Comparison of ENCODE assay signal across 8 cellular contexts in the genomic region with DNA sequence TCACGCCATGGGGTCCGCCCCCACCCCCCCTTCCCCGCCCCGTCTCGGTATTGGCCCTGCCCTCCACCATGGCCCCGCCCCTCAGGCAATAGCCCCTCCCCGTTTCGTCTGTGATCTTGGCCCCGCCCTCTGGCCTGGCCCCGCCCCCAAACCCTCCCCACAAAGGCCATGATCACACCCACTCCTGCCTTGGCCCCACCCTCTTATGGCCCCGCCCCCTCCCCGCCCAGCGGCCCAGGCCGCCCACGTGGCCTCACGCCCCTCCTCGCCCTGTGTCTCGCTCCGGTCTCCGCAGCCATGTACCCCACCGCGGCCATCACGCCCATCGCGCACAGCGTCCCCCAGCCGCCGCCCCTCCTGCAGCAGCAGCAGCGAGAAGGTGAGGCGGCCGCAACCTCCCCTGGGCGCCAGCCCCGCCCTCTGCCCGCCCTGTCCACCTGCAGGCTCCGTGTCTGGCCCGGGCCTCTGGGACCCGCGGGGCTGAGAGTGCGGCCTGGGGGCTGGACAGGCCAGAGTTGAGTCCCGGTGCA.
A peak's percentile ranks its signal among the peaks of the same experiment; 100 is the strongest.
DNase-seq lines count a peak whose midpoint lies in the region; ATAC-seq and TF ChIP-seq lines count a peak whose summit lies in the region.

No MANE protein-coding gene starts in this region.

- RAD21 ChIA-PET in HCT116 (lab: Charles Lee; ENCODE audit: low non-redundant PET in 1 of 2, low total read pairs in 2 of 2, uncharacterized antibody in 2 of 2, unreplicated experiment in 2 of 2): interaction anchor here (1.4 to 1.6 kb wide), 2 partner anchors 10 kb away, joined by 9 to 13 read pairs; no protein-coding TSS in a partner anchor

- peaks cover 11% of the 10 kb centered on the region for H3K4me1 Mint-ChIP-seq in activated CD8-positive, alpha-beta T cell treated with anti-CD3 and anti-CD28 coated beads for 36 hours (ENCODE audit: low read depth)

- no peak overlapping the region for H3K27ac Mint-ChIP-seq in activated CD8-positive, alpha-beta T cell treated with anti-CD3 and anti-CD28 coated beads for 36 hours

- H3K4me1 ChIP-seq in HCT116 (ENCODE audit: control insufficient read depth in 1 of 2, insufficient read depth in 2 of 2, low read length in 2 of 2) (peaks cover 11 to 29% of the 10 kb centered on the region in 2 experiments), right atrium auricular region (peaks cover 0 to 13% of the 10 kb centered on the region in 2 donors)

- H3K79me2 ChIP-seq in HCT116 (ENCODE audit: insufficient read depth, low read length): no peaks in the 10 kb centered on the region

- peak overlapping the region; percentile 85 for H3K4me2 ChIP-seq in HCT116 (ENCODE audit: low read length)

- peaks cover 14% of the 10 kb centered on the region for H3K27me3 Mint-ChIP-seq in activated CD8-positive, alpha-beta T cell treated with anti-CD3 and anti-CD28 coated beads for 36 hours

- H3K4me3 ChIP-seq in HCT116 (replicated peaks in 1 of 2; ENCODE audit: low read depth in 1 of 2, low read length in 2 of 2) (peak overlapping the region; percentile 60 to 61), right atrium auricular region (peak overlapping the region; percentile 14 to 46)

- TF ChIP-seq POLR2A in HCT116 (IDR thresholded peaks at IDR 0.05; ENCODE audit: borderline replicate concordance, extremely low read depth, insufficient read depth, insufficient read length) (no peak), GM18505 (IDR thresholded peaks at IDR 0.05; ENCODE audit: borderline replicate concordance, extremely low read depth, insufficient read depth, insufficient read length) (no peak)

- no peaks in the 10 kb centered on the region for H3K36me3 ChIP-seq in HCT116 (ENCODE audit: control insufficient read depth in 1 of 2, insufficient read depth in 2 of 2, low read length in 2 of 2)
- no peaks in the 10 kb centered on the region for H3K36me3 ChIP-seq in right atrium auricular region

- CTCF ChIA-PET in HCT116 (lab: Charles Lee): interaction anchor here (1.0 to 2.6 kb wide), 4 partner anchors 10 to 335 kb away, joined by 4 to 44 read pairs (median 9); no protein-coding TSS in a partner anchor
- CTCF ChIA-PET in activated CD8-positive, alpha-beta T cell treated with anti-CD3 and anti-CD28 coated beads for 36 hours (lab: Charles Lee): interaction anchor here (3.0 kb wide), 1 partner anchor 19 kb away, joined by 10 read pairs; no protein-coding TSS in a partner anchor

- H3K9me3 ChIP-seq in HCT116 (ENCODE audit: control insufficient read depth in 1 of 2, insufficient read depth in 1 of 2, low read depth in 1 of 2, low read length in 2 of 2): no peaks in the 10 kb centered on the region
- H3K9me3 ChIP-seq in right atrium auricular region: no peaks in the 10 kb centered on the region

- no peaks in the 10 kb centered on the region for H4K20me1 ChIP-seq in HCT116 (ENCODE audit: insufficient read depth)

- peak overlapping the region; percentile 71 for H3K9ac ChIP-seq in HCT116 (ENCODE audit: low read length)

- H3K27ac ChIP-seq in HCT116 (ENCODE audit: low read depth, low read length) (peak overlapping the region; percentile 60), right atrium auricular region (no peak overlapping the region)

- no peaks in the 10 kb centered on the region for H3K9me3 Mint-ChIP-seq in activated CD8-positive, alpha-beta T cell treated with anti-CD3 and anti-CD28 coated beads for 36 hours

- POLR2A ChIA-PET in HCT116 (lab: Charles Lee): interaction anchor here (1.4 to 1.6 kb wide), 2 partner anchors 10 to 250 kb away, joined by 3 to 59 read pairs; no protein-coding TSS in a partner anchor
- POLR2A ChIA-PET in activated CD8-positive, alpha-beta T cell treated with anti-CD3 and anti-CD28 coated beads for 36 hours (lab: Charles Lee): interaction anchor here (1.5 kb wide), 1 partner anchor 10 kb away, joined by 4 read pairs; no protein-coding TSS in a partner anchor

- no peaks in the 10 kb centered on the region for H3K27me3 ChIP-seq in HCT116 (ENCODE audit: insufficient read depth, low read length)
- no peaks in the 10 kb centered on the region for H3K27me3 ChIP-seq in right atrium auricular region

- no peak for TF ChIP-seq RAD21 in HCT116 (IDR thresholded peaks at IDR 0.05; ENCODE audit: low read depth)

- intact Hi-C loops in HCT116 (cut with micrococcal nuclease): no loop called here
- intact Hi-C loops in activated CD8-positive, alpha-beta T cell treated with anti-CD3 and anti-CD28 coated beads for 36 hours (cut with micrococcal nuclease): no loop called here
- intact Hi-C loops in posterior cingulate gyrus (cut with DNase I): no loop called here

- no peaks in the 10 kb centered on the region for H3K36me3 Mint-ChIP-seq in activated CD8-positive, alpha-beta T cell treated with anti-CD3 and anti-CD28 coated beads for 36 hours (ENCODE audit: low read depth)

- H2AFZ ChIP-seq in HCT116 (ENCODE audit: low read depth, low read length, poor library complexity, severe bottlenecking): no peak overlapping the region

- DNase-seq in HCT116 (ENCODE audit: low read depth, low spot score): no peak
- peak; percentile 85 for DNase-seq in activated CD8-positive, alpha-beta T cell treated with anti-CD3 and anti-CD28 coated beads for 36 hours
- no peak for DNase-seq in right atrium auricular region (ENCODE audit: low spot score)
- DNase-seq in stimulated activated CD4-positive, alpha-beta T cell treated with anti-CD3 and anti-CD28 coated beads, TNF-alpha, amount 100 ng/mL, for 4 hours (ENCODE audit: low read depth in 3 of 3): peak in 2 of 3 experiments; percentile 19 to 23
- DNase-seq in posterior cingulate gyrus: no peak
- DNase-seq in OCI-M1 (lab: John Stamatoyannopoulos, UW): no peak

- no TSS peak for BruUV-seq in HCT116 (replicated peaks; lab: Mats Ljungman, UMichigan)

- ATAC-seq in HCT116 (peak; percentile 48), GM18505 (IDR thresholded peaks at IDR 0.05; ENCODE audit: unreplicated experiment) (no peak), HG02884 (IDR thresholded peaks at IDR 0.05; ENCODE audit: unreplicated experiment) (no peak)
- no peak for ATAC-seq in activated CD8-positive, alpha-beta T cell treated with anti-CD3 and anti-CD28 coated beads for 36 hours

- H3K4me3 Mint-ChIP-seq in activated CD8-positive, alpha-beta T cell treated with anti-CD3 and anti-CD28 coated beads for 36 hours: peak overlapping the region; percentile 17

- H3K9me2 ChIP-seq in HCT116 (ENCODE audit: insufficient read depth): no peaks in the 10 kb centered on the region

- TF ChIP-seq CTCF in HCT116 (IDR thresholded peaks at IDR 0.05 in 2 of 3, conservative IDR thresholded peaks at IDR 0.05 in 1 of 3; ENCODE audit: borderline replicate concordance in 1 of 3, insufficient read depth in 1 of 3, low read depth in 2 of 3, low read length in 2 of 3) (no peak), right atrium auricular region (IDR thresholded peaks at IDR 0.05) (no peak)
- no peak for TF ChIP-seq CTCF in activated CD8-positive, alpha-beta T cell treated with anti-CD3 and anti-CD28 coated beads for 36 hours (IDR thresholded peaks at IDR 0.05)

TF ChIP-seq in HCT116, 20 proteins besides CTCF, POLR2A, EP300 and RAD21:
- TF ChIP-seq EZH2phosphoT487 (IDR thresholded peaks at IDR 0.05; ENCODE audit: borderline replicate concordance) (no peak), EGR1 (IDR thresholded peaks at IDR 0.05; ENCODE audit: low read depth) (peak; percentile 45; the same call in 1 of the 2 replicates), SRF (IDR thresholded peaks at IDR 0.05; ENCODE audit: low read depth) (no peak), CEBPB (IDR thresholded peaks at IDR 0.05; ENCODE audit: low read depth) (no peak), ZFX (IDR thresholded peaks at IDR 0.05) (0 out of 2 replicates have a peak, but pooled peaks have one; percentile 35)
- TF ChIP-seq, protein P1, sequence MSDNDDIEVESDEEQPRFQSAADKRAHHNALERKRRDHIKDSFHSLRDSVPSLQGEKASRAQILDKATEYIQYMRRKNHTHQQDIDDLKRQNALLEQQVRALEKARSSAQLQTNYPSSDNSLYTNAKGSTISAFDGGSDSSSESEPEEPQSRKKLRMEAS (IDR thresholded peaks at IDR 0.05): peak; percentile 84

Comparison
In these comparisons a context has a peak if more than half of its experiments do, and no peak if none do; other contexts are left out.
1. DNase-seq: peak in activated CD8-positive, alpha-beta T cell treated with anti-CD3 and anti-CD28 coated beads for 36 hours (single experiment) and stimulated activated CD4-positive, alpha-beta T cell treated with anti-CD3 and anti-CD28 coated beads, TNF-alpha, amount 100 ng/mL, for 4 hours (2 of 3); none in HCT116 (single experiment), right atrium auricular region (single experiment), posterior cingulate gyrus (0 of 10) and OCI-M1 (single experiment).